ENCODE assay signal across 15 cellular contexts in genomic region chr3:30408105-30408557, GRCh38.
A peak's percentile ranks its signal among the peaks of the same experiment; 100 is the strongest.
DNase-seq lines count a peak whose midpoint lies in the region; ATAC-seq and TF ChIP-seq lines count a peak whose summit lies in the region.
"Had no signal": no experiment of that assay in that cellular context is flagged by ENCODE, and none has a peak within 500 bp of the region (broad histone marks: within the 10 kb centered on the region; RNA-seq: fewer than 3 reads in every experiment).

No MANE protein-coding gene starts in this region.

- no peak overlapping the region for H3K4ac ChIP-seq in neuronal stem cell (ENCODE audit: low read length)

- H3K4me2 ChIP-seq in neuronal stem cell (ENCODE audit: insufficient read depth, low read length, poor library complexity, severe bottlenecking) = no peak overlapping the region
- H3K4me2 ChIP-seq: BLaER1 treated with 17β-estradiol and CSF1 and Interleukin-3, amounts not matched to agents 10 nM and 100 nM; smooth muscle cell had no signal

- H2BK12ac ChIP-seq in neuronal stem cell (ENCODE audit: low read length) = no peak overlapping the region

- TF ChIP-seq CTCF in cardiac fibroblast (IDR thresholded peaks at IDR 0.05; ENCODE audit: low read depth, low read length) = peak; percentile 19

- H3K9me3 ChIP-seq in neuronal stem cell (replicated peaks in 1 of 2; ENCODE audit: control insufficient read depth in 2 of 2, insufficient read depth in 1 of 2, low read depth in 1 of 2, low read length in 2 of 2) = no peaks in the 10 kb centered on the region

- H4K8ac ChIP-seq in neuronal stem cell (ENCODE audit: low read depth, low read length) = no peak overlapping the region

- no peak overlapping the region for H2BK120ac ChIP-seq in neuronal stem cell (ENCODE audit: low read depth, low read length)

- ATAC-seq in HG03469 (IDR thresholded peaks at IDR 0.05; ENCODE audit: unreplicated experiment) = no peak

- no CpG with 5 or more reads among the region's 2 CpGs for WGBS in neuronal stem cell (ENCODE audit: extremely low coverage in 2 of 2, insufficient read length in 2 of 2, insufficient replicate concordance in 1 of 2), 2 donors

- no peak overlapping the region for H3K23ac ChIP-seq in neuronal stem cell (ENCODE audit: low read depth, low read length, poor library complexity)

- no peaks in the 10 kb centered on the region for H3K27me3 ChIP-seq in neuronal stem cell (ENCODE audit: control insufficient read depth in 3 of 3, insufficient read depth in 3 of 3, low read depth in 1 of 3, low read length in 3 of 3)
- H3K27me3 ChIP-seq: BLaER1 treated with 17β-estradiol and CSF1 and Interleukin-3, amounts not matched to agents 10 nM and 100 nM had no signal

- no peaks in the 10 kb centered on the region for H3K79me1 ChIP-seq in neuronal stem cell (ENCODE audit: low read depth, low read length)

- H3K36me3 ChIP-seq in neuronal stem cell (replicated peaks in 1 of 2; ENCODE audit: control insufficient read depth in 2 of 2, insufficient read depth in 2 of 2, low read length in 2 of 2) = no peaks in the 10 kb centered on the region
- H3K36me3 ChIP-seq: BLaER1 treated with 17β-estradiol and CSF1 and Interleukin-3, amounts not matched to agents 10 nM and 100 nM had no signal

- H3K14ac ChIP-seq in neuronal stem cell (ENCODE audit: low read length) = no peak overlapping the region

- H3K27ac ChIP-seq in neuronal stem cell (replicated peaks; ENCODE audit: low read length) = no peak overlapping the region
- H3K27ac ChIP-seq: BLaER1 treated with 17β-estradiol and CSF1 and Interleukin-3, amounts not matched to agents 10 nM and 100 nM had no signal

- H2AK5ac ChIP-seq in neuronal stem cell (ENCODE audit: low read depth, low read length) = no peak overlapping the region

- peak; percentile 54 for DNase-seq in DMS53 (lab: John Stamatoyannopoulos, UW)
- peak; percentile 22 for DNase-seq in M059J (ENCODE audit: low read depth)
- DNase-seq in cardiac fibroblast (ENCODE audit: low read depth in 2 of 2) = peak in 1 of 2 donors; percentile 41
- DNase-seq in neuronal stem cell (ENCODE audit: low spot score) = no peak
- DNase-seq in NCI-H146 treated with DMSO at 0.1 percent for 48 hours (lab: John Stamatoyannopoulos, UW; ENCODE audit: unreplicated experiment) = no peak
- DNase-seq in NCI-H1694 treated with DMSO at 0.1 percent for 48 hours (lab: John Stamatoyannopoulos, UW) = no peak
- DNase-seq: activated CD4-positive, alpha-beta T cell treated with anti-CD3 and anti-CD28 coated beads for 1 hour; activated T-cell treated with anti-CD3 and anti-CD28 coated beads for 4 hours; central memory CD4-positive, alpha-beta T cell; glutamatergic neuron; H7; NCI-H1417 treated with DMSO at 0.1 percent for 48 hours had no signal

- H2AFZ ChIP-seq in neuronal stem cell (ENCODE audit: low read length) = peak overlapping the region; percentile 17

- no peak overlapping the region for H2BK15ac ChIP-seq in neuronal stem cell (ENCODE audit: low read length)

- H3K4me1 ChIP-seq in neuronal stem cell (ENCODE audit: control insufficient read depth in 2 of 2, insufficient read depth in 1 of 2, low read depth in 1 of 2, low read length in 2 of 2) = no peaks in the 10 kb centered on the region
- H3K4me1 ChIP-seq: BLaER1 treated with 17β-estradiol and CSF1 and Interleukin-3, amounts not matched to agents 10 nM and 100 nM had no signal

- H2BK5ac ChIP-seq in neuronal stem cell (ENCODE audit: low read length) = no peak overlapping the region

- no peak overlapping the region for H3K4me3 ChIP-seq in cardiac fibroblast (replicated peaks in 1 of 2; ENCODE audit: low read depth in 2 of 2, low read length in 2 of 2)
- no peak overlapping the region for H3K4me3 ChIP-seq in neuronal stem cell (ENCODE audit: low read length in 2 of 2)
- H3K4me3 ChIP-seq: BLaER1 treated with 17β-estradiol and CSF1 and Interleukin-3, amounts not matched to agents 10 nM and 100 nM; smooth muscle cell had no signal

- H3K9ac ChIP-seq in neuronal stem cell (ENCODE audit: low read depth, low read length, poor library complexity) = no peak overlapping the region
- H3K9ac ChIP-seq: BLaER1 treated with 17β-estradiol and CSF1 and Interleukin-3, amounts not matched to agents 10 nM and 100 nM had no signal

- no peak overlapping the region for H3K18ac ChIP-seq in neuronal stem cell (ENCODE audit: low read length)

- H4K91ac ChIP-seq in neuronal stem cell (ENCODE audit: low read depth, low read length, poor library complexity) = no peak overlapping the region

Comparison
In these comparisons a context has a peak if more than half of its experiments do, and no peak if none do; other contexts are left out.
1. DNase-seq: peak in DMS53 (single experiment) and M059J (single experiment); none in neuronal stem cell (single experiment), NCI-H146 treated with DMSO at 0.1 percent for 48 hours (single experiment) and NCI-H1694 treated with DMSO at 0.1 percent for 48 hours (single experiment).